In genomic region chr18:48813833-48814489, GRCh38 we compare ENCODE assay signal across 9 cellular contexts.
A peak's percentile ranks its signal among the peaks of the same experiment; 100 is the strongest.
DNase-seq lines count a peak whose midpoint lies in the region; ATAC-seq lines count a peak whose summit lies in the region.
"Had no signal": no experiment of that assay in that cellular context is flagged by ENCODE, and none has a peak within 500 bp of the region (broad histone marks: within the 10 kb centered on the region; RNA-seq: fewer than 3 reads in every experiment).

No MANE protein-coding gene starts in this region.

- H3K36me3 Mint-ChIP-seq in activated naive CD4-positive, alpha-beta T cell treated with anti-CD3 and anti-CD28 coated beads, Interleukin-2, amount 50 U/mL, for 24 hours = no peaks in the 10 kb centered on the region
- peaks cover 23% of the 10 kb centered on the region for H3K36me3 Mint-ChIP-seq in activated T-helper 17 cell treated with anti-CD3 and anti-CD28 coated beads, Interleukin-2, amount 50 U/mL, for 72 hours (ENCODE audit: low read depth)

- H3K27me3 Mint-ChIP-seq in activated naive CD4-positive, alpha-beta T cell treated with anti-CD3 and anti-CD28 coated beads, Interleukin-2, amount 50 U/mL, for 24 hours = no peaks in the 10 kb centered on the region
- H3K27me3 Mint-ChIP-seq in activated T-helper 17 cell treated with anti-CD3 and anti-CD28 coated beads, Interleukin-2, amount 50 U/mL, for 72 hours = no peaks in the 10 kb centered on the region

- no peak overlapping the region for H3K4me3 ChIP-seq in aorta (ENCODE audit: low read length in 2 of 2)

- peak; percentile 42 for ATAC-seq in activated T-helper 17 cell treated with anti-CD3 and anti-CD28 coated beads, Interleukin-2, amount 50 U/mL, for 72 hours (replicated peaks)
- ATAC-seq in left colon (peak; percentile 78), aorta (ENCODE audit: low FRiP score) (no peak), GM19351 (IDR thresholded peaks at IDR 0.05; ENCODE audit: unreplicated experiment) (no peak), GM21528 (IDR thresholded peaks at IDR 0.05; ENCODE audit: low FRiP score, unreplicated experiment) (no peak)

- peak overlapping the region; percentile 15 for H3K4me3 Mint-ChIP-seq in activated naive CD4-positive, alpha-beta T cell treated with anti-CD3 and anti-CD28 coated beads, Interleukin-2, amount 50 U/mL, for 24 hours
- peak overlapping the region; percentile 49 for H3K4me3 Mint-ChIP-seq in activated T-helper 17 cell treated with anti-CD3 and anti-CD28 coated beads, Interleukin-2, amount 50 U/mL, for 72 hours

- no peak overlapping the region for H3K27ac ChIP-seq in aorta (ENCODE audit: low read depth in 1 of 2, low read length in 2 of 2)

- H3K27me3 ChIP-seq in aorta (ENCODE audit: control insufficient read depth in 1 of 2, insufficient read depth in 2 of 2, low read length in 1 of 2) = no peaks in the 10 kb centered on the region

- H3K4me1 ChIP-seq in aorta (ENCODE audit: control insufficient read depth in 1 of 2, insufficient read depth in 2 of 2, low read length in 2 of 2) = peaks cover 0 to 3% of the 10 kb centered on the region in 2 donors

- H3K27ac Mint-ChIP-seq in activated naive CD4-positive, alpha-beta T cell treated with anti-CD3 and anti-CD28 coated beads, Interleukin-2, amount 50 U/mL, for 24 hours = peak overlapping the region; percentile 23
- peak overlapping the region; percentile 73 for H3K27ac Mint-ChIP-seq in activated T-helper 17 cell treated with anti-CD3 and anti-CD28 coated beads, Interleukin-2, amount 50 U/mL, for 72 hours

- WGBS in aorta, 2 donors = 52 to 63% methylated on average over 5 of the region's 5 CpGs

- H3K9me3 Mint-ChIP-seq in activated naive CD4-positive, alpha-beta T cell treated with anti-CD3 and anti-CD28 coated beads, Interleukin-2, amount 50 U/mL, for 24 hours = no peaks in the 10 kb centered on the region
- no peaks in the 10 kb centered on the region for H3K9me3 Mint-ChIP-seq in activated T-helper 17 cell treated with anti-CD3 and anti-CD28 coated beads, Interleukin-2, amount 50 U/mL, for 72 hours

- peaks cover 34% of the 10 kb centered on the region for H3K4me1 Mint-ChIP-seq in activated naive CD4-positive, alpha-beta T cell treated with anti-CD3 and anti-CD28 coated beads, Interleukin-2, amount 50 U/mL, for 24 hours
- H3K4me1 Mint-ChIP-seq in activated T-helper 17 cell treated with anti-CD3 and anti-CD28 coated beads, Interleukin-2, amount 50 U/mL, for 72 hours = peaks cover 51% of the 10 kb centered on the region

- DNase-seq in activated naive CD4-positive, alpha-beta T cell (lab: John Stamatoyannopoulos, UW) = no peak
- DNase-seq in left colon (peak; percentile 49), aorta (peak; percentile 23 to 41)
- no peak for DNase-seq in stimulated activated CD4-positive, alpha-beta T cell treated with anti-CD3 and anti-CD28 coated beads, Interleukin-15, amount 100 ng/mL, for 24 hours
- DNase-seq: RPMI8226 had no signal

- H3K9me3 ChIP-seq in aorta (ENCODE audit: control insufficient read depth, low read length) = no peaks in the 10 kb centered on the region

- intact Hi-C loops in left colon (cut with DNase I, micrococcal nuclease) (no loop called here), aorta (cut with DNase I) (no loop called here)

- H3K36me3 ChIP-seq in aorta (ENCODE audit: control insufficient read depth in 1 of 2, insufficient read depth in 2 of 2, low read length in 1 of 2) = no peaks in the 10 kb centered on the region

Comparison
In these comparisons a context has a peak if more than half of its experiments do, and no peak if none do; other contexts are left out.
1. DNase-seq: peak in left colon (2 of 2) and aorta (2 of 2); none in activated naive CD4-positive, alpha-beta T cell (0 of 4) and stimulated activated CD4-positive, alpha-beta T cell treated with anti-CD3 and anti-CD28 coated beads, Interleukin-15, amount 100 ng/mL, for 24 hours (single experiment).
2. ATAC-seq: peak in activated T-helper 17 cell treated with anti-CD3 and anti-CD28 coated beads, Interleukin-2, amount 50 U/mL, for 72 hours (single experiment) and left colon (single experiment); none in aorta (single experiment), GM19351 (single experiment) and GM21528 (single experiment).